Comparison of ENCODE assay signal across 9 cellular contexts in genomic region chr1:63124666-63125191, GRCh38.
A peak's percentile ranks its signal among the peaks of the same experiment; 100 is the strongest.
DNase-seq lines count a peak whose midpoint lies in the region; ATAC-seq, FAIRE-seq and TF ChIP-seq lines count a peak whose summit lies in the region.
"Had no signal": no experiment of that assay in that cellular context is flagged by ENCODE, and none has a peak within 500 bp of the region (broad histone marks: within the 10 kb centered on the region; RNA-seq: fewer than 3 reads in every experiment).

No MANE protein-coding gene starts in this region.

- H3K27ac ChIP-seq in layer of hippocampus (ENCODE audit: low read depth, low read length) = peak overlapping the region; percentile 46

- H3K27me3 Mint-ChIP-seq in T-helper 2 cell treated with Interferon-gamma antibody and Interleukin-4, amounts not matched to agents 5 μg/mL and 100 μg/mL, for 36 hours (ENCODE audit: low read depth) = peaks cover 8% of the 10 kb centered on the region

- no peaks in the 10 kb centered on the region for H3K9me3 ChIP-seq in mucosa of descending colon

- H3K27me3 ChIP-seq in layer of hippocampus (ENCODE audit: control insufficient read depth, insufficient read depth, low read length) = no peaks in the 10 kb centered on the region

- peak; percentile 83 for FAIRE-seq in GM18507 (lab: Jason Lieb, UNC)

- intact Hi-C loops in mucosa of descending colon (cut with DNase I, micrococcal nuclease) = no loop called here

- peaks cover 3% of the 10 kb centered on the region for H3K4me1 ChIP-seq in mucosa of descending colon (ENCODE audit: low read depth)

- H3K9me3 Mint-ChIP-seq in T-helper 2 cell treated with Interferon-gamma antibody and Interleukin-4, amounts not matched to agents 5 μg/mL and 100 μg/mL, for 36 hours = no peaks in the 10 kb centered on the region
- H3K9me3 Mint-ChIP-seq: stimulated activated naive CD8-positive, alpha-beta T cell treated with anti-CD3 and anti-CD28 coated beads, Interleukin-15, Interleukin-2, amounts not matched to agents 100 ng/mL and 50 ng/mL, for 24 hours had no signal

- no peaks in the 10 kb centered on the region for H3K36me3 ChIP-seq in mucosa of descending colon (ENCODE audit: low read depth)

- ATAC-seq in HG02798 (IDR thresholded peaks at IDR 0.05; ENCODE audit: poor library complexity, unreplicated experiment) = peak; percentile 85
- ATAC-seq in mucosa of descending colon = no peak

- DNase-seq in GM18507 (ENCODE audit: extremely low spot score, insufficient read length, low read depth) (no peak), RPMI8226 (peak; percentile 24), HUDEP-2 (lab: John Stamatoyannopoulos, UW; ENCODE audit: unreplicated experiment in 76 of 76) (no peak), mucosa of descending colon (no peak), 8988T (no peak)
- no peak for DNase-seq in T-helper 2 cell treated with Interferon-gamma antibody and Interleukin-4, amounts not matched to agents 5 μg/mL and 100 μg/mL, for 36 hours (ENCODE audit: low spot score)

- H3K4me3 ChIP-seq in mucosa of descending colon = no peak overlapping the region

- no peaks in the 10 kb centered on the region for H3K36me3 Mint-ChIP-seq in T-helper 2 cell treated with Interferon-gamma antibody and Interleukin-4, amounts not matched to agents 5 μg/mL and 100 μg/mL, for 36 hours (ENCODE audit: low read depth)

- H3K4me3 Mint-ChIP-seq in T-helper 2 cell treated with Interferon-gamma antibody and Interleukin-4, amounts not matched to agents 5 μg/mL and 100 μg/mL, for 36 hours = no peak overlapping the region
- H3K4me3 Mint-ChIP-seq: stimulated activated naive CD8-positive, alpha-beta T cell treated with anti-CD3 and anti-CD28 coated beads, Interleukin-15, Interleukin-2, amounts not matched to agents 100 ng/mL and 50 ng/mL, for 24 hours had no signal

- no peak overlapping the region for H3K27ac Mint-ChIP-seq in T-helper 2 cell treated with Interferon-gamma antibody and Interleukin-4, amounts not matched to agents 5 μg/mL and 100 μg/mL, for 36 hours
- H3K27ac Mint-ChIP-seq: stimulated activated naive CD8-positive, alpha-beta T cell treated with anti-CD3 and anti-CD28 coated beads, Interleukin-15, Interleukin-2, amounts not matched to agents 100 ng/mL and 50 ng/mL, for 24 hours had no signal

- TF ChIP-seq CTCF in mucosa of descending colon (IDR thresholded peaks at IDR 0.05) = no peak

- H3K4me1 Mint-ChIP-seq in T-helper 2 cell treated with Interferon-gamma antibody and Interleukin-4, amounts not matched to agents 5 μg/mL and 100 μg/mL, for 36 hours (ENCODE audit: low read depth) = peaks cover 8% of the 10 kb centered on the region
